Comparison of ENCODE assay signal across 1 cellular context in genomic region chr17:62614142-62614541, GRCh38.
TF ChIP-seq lines count a peak whose summit lies in the region.

No MANE protein-coding gene starts in this region.

TF ChIP-seq in SK-N-SH treated with all-trans-retinoic acid at 6 μM for 48 hours, 23 proteins besides CTCF, POLR2A, EP300 and RAD21 (continued from another document):
- TF ChIP-seq TSHZ2 (CRISPR knock-in tag; IDR thresholded peaks at IDR 0.05) (no peak), BACH2 (CRISPR knock-in tag; IDR thresholded peaks at IDR 0.05; ENCODE audit: borderline replicate concordance) (no peak), PPARA (CRISPR knock-in tag; IDR thresholded peaks at IDR 0.05; ENCODE audit: borderline replicate concordance) (no peak), ZFP3 (CRISPR knock-in tag; IDR thresholded peaks at IDR 0.05) (no peak)
